In genomic region chr1:175494950-175495349, GRCh38 we compare ENCODE assay signal across 29 cellular contexts.
"Had no signal": no experiment of that assay in that cellular context is flagged by ENCODE, and none has a peak within 500 bp of the region (broad histone marks: within the 10 kb centered on the region; RNA-seq: fewer than 3 reads in every experiment).

No MANE protein-coding gene starts in this region.

- H3K4me3 ChIP-seq: PC-9 had no signal

- H3K27ac Mint-ChIP-seq: activated CD4-positive, alpha-beta memory T cell treated with anti-CD3 and anti-CD28 coated beads, Interleukin-2, amount 10 ng/mL, durations not matched to agents 7 days and 5 days; activated CD8-positive, alpha-beta memory T cell treated with anti-CD3 and anti-CD28 coated beads, Interleukin-2, amount 10 ng/mL, durations not matched to agents 7 days and 5 days; activated naive CD4-positive, alpha-beta T cell treated with anti-CD3 and anti-CD28 coated beads, Interleukin-2, amount 10 ng/mL, durations not matched to agents 7 days and 5 days; activated naive CD8-positive, alpha-beta T cell; activated naive CD8-positive, alpha-beta T cell treated with anti-CD3 and anti-CD28 coated beads, Interleukin-2, amount 50 U/mL, for 24 hours had no signal

- H3K9me3 Mint-ChIP-seq: activated CD4-positive, alpha-beta memory T cell treated with anti-CD3 and anti-CD28 coated beads, Interleukin-2, amount 10 ng/mL, durations not matched to agents 7 days and 5 days; activated naive CD4-positive, alpha-beta T cell treated with anti-CD3 and anti-CD28 coated beads, Interleukin-2, amount 10 ng/mL, durations not matched to agents 7 days and 5 days; activated naive CD8-positive, alpha-beta T cell treated with anti-CD3 and anti-CD28 coated beads, Interleukin-2, amount 50 U/mL, for 24 hours had no signal

- H3K27me3 Mint-ChIP-seq: activated naive CD8-positive, alpha-beta T cell; brain had no signal

- DNase-seq: activated CD4-positive, alpha-beta memory T cell treated with anti-CD3 and anti-CD28 coated beads, Interleukin-2, amount 10 ng/mL, durations not matched to agents 7 days and 5 days; activated CD4-positive, alpha-beta T cell treated with anti-CD3 and anti-CD28 coated beads for 1 hour; activated CD4-positive, alpha-beta T cell treated with anti-CD3 and anti-CD28 coated beads for 48 hours; activated CD4-positive, CD25-positive, alpha-beta regulatory T cell; activated CD8-positive, alpha-beta memory T cell treated with anti-CD3 and anti-CD28 coated beads for 24 hours; activated CD8-positive, alpha-beta memory T cell treated with anti-CD3 and anti-CD28 coated beads, Interleukin-2, amount 10 ng/mL, durations not matched to agents 7 days and 5 days; activated CD8-positive, alpha-beta memory T cell treated with anti-CD3 and anti-CD28 coated beads, Interleukin-2, amount 50 U/mL, for 48 hours; activated effector memory CD4-positive, alpha-beta T cell treated with Interleukin-2 at 50 U/mL for 16 hours; activated naive CD4-positive, alpha-beta T cell treated with anti-CD3 and anti-CD28 coated beads, Interleukin-2, amount 10 ng/mL, durations not matched to agents 7 days and 5 days; activated naive CD8-positive, alpha-beta T cell treated with anti-CD3 and anti-CD28 coated beads, Interleukin-2, amount 50 U/mL, for 24 hours; activated T-cell treated with anti-CD3 and anti-CD28 coated beads, Interleukin-2, amount 50 U/mL, for 48 hours; central memory CD4-positive, alpha-beta T cell; MV-4-11; NCI-H1092; NCI-H1436 treated with DMSO at 0.1 percent for 48 hours; NCI-H187; NCI-H2029 treated with DMSO at 0.1 percent for 48 hours; NCI-H2107; NCI-H2171; NCI-H510A; NCI-H748 treated with DMSO at 0.1 percent for 48 hours; NK-92 treated with Interleukin-12 subunit alpha and Interleukin-12 subunit beta, amount 100 ng/mL, for 24 hours; PC-9; Right ventricle myocardium superior; SW 1271; T1000; WERI-Rb-1 had no signal

- H3K4me1 Mint-ChIP-seq: activated CD4-positive, alpha-beta memory T cell treated with anti-CD3 and anti-CD28 coated beads, Interleukin-2, amount 10 ng/mL, durations not matched to agents 7 days and 5 days; activated CD8-positive, alpha-beta memory T cell treated with anti-CD3 and anti-CD28 coated beads, Interleukin-2, amount 10 ng/mL, durations not matched to agents 7 days and 5 days; activated naive CD4-positive, alpha-beta T cell treated with anti-CD3 and anti-CD28 coated beads, Interleukin-2, amount 10 ng/mL, durations not matched to agents 7 days and 5 days had no signal

- H2AFZ ChIP-seq: PC-9 had no signal

- H3K27ac ChIP-seq: PC-9, WERI-Rb-1 had no signal

- H3K36me3 ChIP-seq: WERI-Rb-1 had no signal

- H3K4me3 Mint-ChIP-seq: activated CD4-positive, alpha-beta memory T cell treated with anti-CD3 and anti-CD28 coated beads, Interleukin-2, amount 10 ng/mL, durations not matched to agents 7 days and 5 days; activated CD8-positive, alpha-beta memory T cell treated with anti-CD3 and anti-CD28 coated beads, Interleukin-2, amount 10 ng/mL, durations not matched to agents 7 days and 5 days; activated naive CD4-positive, alpha-beta T cell treated with anti-CD3 and anti-CD28 coated beads, Interleukin-2, amount 10 ng/mL, durations not matched to agents 7 days and 5 days; activated naive CD8-positive, alpha-beta T cell; activated naive CD8-positive, alpha-beta T cell treated with anti-CD3 and anti-CD28 coated beads, Interleukin-2, amount 50 U/mL, for 24 hours; brain had no signal

- H3K36me3 Mint-ChIP-seq: activated CD8-positive, alpha-beta memory T cell treated with anti-CD3 and anti-CD28 coated beads, Interleukin-2, amount 10 ng/mL, durations not matched to agents 7 days and 5 days; activated naive CD4-positive, alpha-beta T cell treated with anti-CD3 and anti-CD28 coated beads, Interleukin-2, amount 10 ng/mL, durations not matched to agents 7 days and 5 days; activated naive CD8-positive, alpha-beta T cell; brain had no signal

- H3K4me2 ChIP-seq: PC-9 had no signal
